In genomic region chr22:27617214-27617881, GRCh38 we compare ENCODE assay signal across 2 cellular contexts.
TF ChIP-seq lines count a peak whose summit lies in the region.

No MANE protein-coding gene starts in this region.

TF ChIP-seq in A549, 52 proteins besides CTCF, POLR2A, EP300 and RAD21 (continued from another document):
- TF ChIP-seq PBX3 (IDR thresholded peaks at IDR 0.05) = no peak
- TF ChIP-seq CEBPB (IDR thresholded peaks at IDR 0.05) = no peak

TF ChIP-seq in K562, 482 proteins besides CTCF, POLR2A, EP300 and RAD21 (continued from another document):
- TF ChIP-seq L3MBTL2 (IDR thresholded peaks at IDR 0.05) = no peak
